ENCODE assay signal across 11 cellular contexts in genomic region chr6:118844915-118845314, GRCh38. TPM values are rescaled to one million over a fixed set of nuclear protein-coding genes. Genes with fewer than 3 reads are reported as not detected.
A peak's percentile ranks its signal among the peaks of the same experiment; 100 is the strongest.
DNase-seq lines count a peak whose midpoint lies in the region; ATAC-seq and TF ChIP-seq lines count a peak whose summit lies in the region.
"Had no signal": no experiment of that assay in that cellular context is flagged by ENCODE, and none has a peak within 500 bp of the region (broad histone marks: within the 10 kb centered on the region; RNA-seq: fewer than 3 reads in every experiment).

No MANE protein-coding gene starts in this region.

- TF ChIP-seq CTCF in CD4-positive, alpha-beta T cell (IDR thresholded peaks at IDR 0.05) = no peak
- no peak for TF ChIP-seq CTCF in transverse colon (IDR thresholded peaks at IDR 0.05)
- no peak for TF ChIP-seq CTCF in SK-N-SH (IDR thresholded peaks at IDR 0.05)
- TF ChIP-seq CTCF in HFFc6 (IDR thresholded peaks at IDR 0.05) = no peak

- POLR2A ChIA-PET in CD4-positive, alpha-beta T cell (lab: Charles Lee) = interaction anchor here (0.8 to 1.0 kb wide), 2 partner anchors 45 to 48 kb away, joined by 3 to 4 read pairs; no protein-coding TSS in a partner anchor
- POLR2A ChIA-PET in SK-N-SH (lab: Yijun Ruan, JAX) = no interaction called here

- no peaks in the 10 kb centered on the region for H3K9me3 ChIP-seq in CD4-positive, alpha-beta T cell (ENCODE audit: control insufficient read depth, low read length)
- H3K9me3 ChIP-seq in Karpas-422 (ENCODE audit: low read length) = no peaks in the 10 kb centered on the region
- H3K9me3 ChIP-seq in transverse colon = no peaks in the 10 kb centered on the region
- H3K9me3 ChIP-seq in SK-N-SH = no peaks in the 10 kb centered on the region
- H3K9me3 ChIP-seq: pancreas had no signal

- no peak overlapping the region for H3K27ac Mint-ChIP-seq in CD4-positive, alpha-beta T cell
- no peak overlapping the region for H3K27ac Mint-ChIP-seq in HFFc6

- H3K4me1 Mint-ChIP-seq in CD4-positive, alpha-beta T cell (ENCODE audit: low read depth) = peaks cover 19% of the 10 kb centered on the region
- peaks cover 9% of the 10 kb centered on the region for H3K4me1 Mint-ChIP-seq in HFFc6 (ENCODE audit: low read depth)

- no peaks in the 10 kb centered on the region for H3K9me2 ChIP-seq in Karpas-422 (replicated peaks; ENCODE audit: insufficient read depth, low read length)
- H3K9me2 ChIP-seq in SK-N-SH = no peaks in the 10 kb centered on the region

- H3K4me1 ChIP-seq in Karpas-422 (ENCODE audit: low read length) (peaks cover 69% of the 10 kb centered on the region), transverse colon (peaks cover 0 to 7% (median 0%) of the 10 kb centered on the region in 4 donors), SK-N-SH (ENCODE audit: control insufficient read depth in 1 of 2, insufficient read depth in 2 of 2, low read depth in 1 of 2, low read length in 1 of 2) (no peaks in the 10 kb centered on the region)
- H3K4me1 ChIP-seq: BLaER1, pancreas had no signal

- in situ Hi-C loops in transverse colon (cut with MboI; ENCODE audit: low pct_ligation_motif_present in 1 of 4, low pct_unique_long_range_greater_than_20kb in 1 of 4, low sequenced_read_pairs in 3 of 4) = no loop called here

- no peaks in the 10 kb centered on the region for H3K27me3 ChIP-seq in CD4-positive, alpha-beta T cell (ENCODE audit: control insufficient read depth, insufficient read depth, low read length)
- H3K27me3 ChIP-seq in Karpas-422 (ENCODE audit: low read length) (no peaks in the 10 kb centered on the region), transverse colon (no peaks in the 10 kb centered on the region), SK-N-SH (ENCODE audit: insufficient read depth) (no peaks in the 10 kb centered on the region)
- H3K27me3 ChIP-seq: BLaER1, pancreas had no signal

- H3K36me3 Mint-ChIP-seq in CD4-positive, alpha-beta T cell (ENCODE audit: low read depth) = peaks cover 16% of the 10 kb centered on the region
- H3K36me3 Mint-ChIP-seq in HFFc6 (ENCODE audit: low read depth) = no peaks in the 10 kb centered on the region

- no peaks in the 10 kb centered on the region for H4K20me1 ChIP-seq in Karpas-422 (ENCODE audit: insufficient read depth, low read depth, low read length)
- no peaks in the 10 kb centered on the region for H4K20me1 ChIP-seq in SK-N-SH (ENCODE audit: insufficient read depth)
- H4K20me1 ChIP-seq: BLaER1 had no signal

- H3K27me3 Mint-ChIP-seq in CD4-positive, alpha-beta T cell = no peaks in the 10 kb centered on the region
- H3K27me3 Mint-ChIP-seq in HFFc6 (ENCODE audit: insufficient read depth) = no peaks in the 10 kb centered on the region

- ATAC-seq in CD4-positive, alpha-beta T cell (ENCODE audit: poor library complexity) = peak; percentile 56
- ATAC-seq in GM18861 (IDR thresholded peaks at IDR 0.05; ENCODE audit: unreplicated experiment) = peak; percentile 60
- peak; percentile 59 for ATAC-seq in HG02623 (IDR thresholded peaks at IDR 0.05; ENCODE audit: unreplicated experiment)
- ATAC-seq: pancreas had no signal

- H3K4me3 ChIP-seq in Karpas-422 (ENCODE audit: low read length) = peak overlapping the region; percentile 54
- no peak overlapping the region for H3K4me3 ChIP-seq in transverse colon
- no peak overlapping the region for H3K4me3 ChIP-seq in SK-N-SH (ENCODE audit: low read depth in 2 of 2, low read length in 1 of 2)
- H3K4me3 ChIP-seq: BLaER1, pancreas had no signal

- H3K36me3 ChIP-seq in Karpas-422 (ENCODE audit: insufficient read depth, low read length) = peaks cover 7% of the 10 kb centered on the region; the same call in 1 of the 2 replicates
- H3K36me3 ChIP-seq in transverse colon = no peaks in the 10 kb centered on the region
- H3K36me3 ChIP-seq in SK-N-SH (replicated peaks in 1 of 2; ENCODE audit: control insufficient read depth in 1 of 2, insufficient read depth in 2 of 2, low read length in 1 of 2) = no peaks in the 10 kb centered on the region
- H3K36me3 ChIP-seq: pancreas had no signal

- TF ChIP-seq RAD21 in SK-N-SH (IDR thresholded peaks at IDR 0.05; ENCODE audit: low read length) = no peak

- peak overlapping the region; percentile 11 for H3K4me3 Mint-ChIP-seq in CD4-positive, alpha-beta T cell
- H3K4me3 Mint-ChIP-seq in HFFc6 = no peak overlapping the region

- intact Hi-C loops in CD4-positive, alpha-beta T cell (cut with DNase I, micrococcal nuclease) = no loop called here
- intact Hi-C loops in transverse colon (cut with DNase I; ENCODE audit: low total_unique reads) = no loop called here

- peak overlapping the region; percentile 71 for H3K9ac ChIP-seq in Karpas-422 (ENCODE audit: low read length)
- H3K9ac ChIP-seq in SK-N-SH = no peak overlapping the region
- H3K9ac ChIP-seq: BLaER1 had no signal

- H3K27ac ChIP-seq in CD4-positive, alpha-beta T cell (ENCODE audit: low read depth, low read length) = no peak overlapping the region
- H3K27ac ChIP-seq in Karpas-422 (ENCODE audit: low read length) (peak overlapping the region; percentile 99), transverse colon (no peak overlapping the region), SK-N-SH (ENCODE audit: low read depth in 2 of 2, low read length in 1 of 2) (no peak overlapping the region)
- H3K27ac ChIP-seq: BLaER1, pancreas had no signal

- 51 to 79% methylated on average over 3 of the region's 3 CpGs for WGBS in transverse colon (ENCODE audit: low coverage in 1 of 2), 2 donors
- WGBS in SK-N-SH (ENCODE audit: low lambda C conversion rate) = 97% methylated on average over 3 of the region's 3 CpGs

- no peaks in the 10 kb centered on the region for H3K9me3 Mint-ChIP-seq in CD4-positive, alpha-beta T cell
- no peaks in the 10 kb centered on the region for H3K9me3 Mint-ChIP-seq in HFFc6

- DNase-seq in CD4-positive, alpha-beta T cell = no peak
- DNase-seq in Karpas-422 (peak; percentile 89), transverse colon (no peak), NCI-H1436 (lab: John Stamatoyannopoulos, UW) (no peak), SK-N-SH (no peak), HFFc6 (no peak)
- DNase-seq: NCI-H226, pancreas had no signal

- CTCF ChIA-PET in CD4-positive, alpha-beta T cell (lab: Charles Lee) = no interaction called here
- CTCF ChIA-PET in SK-N-SH (lab: Yijun Ruan, JAX) = interaction anchor here (0.7 to 0.9 kb wide), 2 partner anchors 44 to 57 kb away, joined by 3 read pairs; no protein-coding TSS in a partner anchor

- H3K4me2 ChIP-seq in Karpas-422 (ENCODE audit: low read depth, low read length, poor library complexity, severe bottlenecking) (peak overlapping the region; percentile 83), SK-N-SH (no peak overlapping the region)
- H3K4me2 ChIP-seq: BLaER1 had no signal

- no peak for TF ChIP-seq POLR2A in transverse colon (IDR thresholded peaks at IDR 0.05)

- TF ChIP-seq EP300 in transverse colon (IDR thresholded peaks at IDR 0.05; ENCODE audit: low read depth) = no peak
- no peak for TF ChIP-seq EP300 in SK-N-SH (IDR thresholded peaks at IDR 0.05; ENCODE audit: borderline replicate concordance in 1 of 2, low read depth in 1 of 2, low read length in 1 of 2)

- no peaks in the 10 kb centered on the region for H3F3A ChIP-seq in SK-N-SH (replicated peaks; ENCODE audit: insufficient read depth)

- H2AFZ ChIP-seq in Karpas-422 (ENCODE audit: low read length) (0 out of 2 replicates have a peak overlapping the region, but pooled peaks have one; percentile 3), SK-N-SH (ENCODE audit: low read depth) (no peak overlapping the region)

- peaks cover 66% of the 10 kb centered on the region for H3K79me2 ChIP-seq in Karpas-422 (ENCODE audit: low read length)
- H3K79me2 ChIP-seq in SK-N-SH (ENCODE audit: insufficient read depth) = no peaks in the 10 kb centered on the region

TF ChIP-seq in SK-N-SH, 30 proteins besides CTCF, POLR2A, EP300 and RAD21 (continues in another document):
- TF ChIP-seq JUND (IDR thresholded peaks at IDR 0.05) (no peak), CHD2 (IDR thresholded peaks at IDR 0.05; ENCODE audit: low read length, partially characterized antibody) (no peak), TAF1 (IDR thresholded peaks at IDR 0.05; ENCODE audit: borderline replicate concordance, low read depth, low read length) (no peak), MXI1 (IDR thresholded peaks at IDR 0.05; ENCODE audit: low read depth, low read length) (no peak), EZH2phosphoT487 (IDR thresholded peaks at IDR 0.05; ENCODE audit: borderline replicate concordance, low read depth) (no peak), YY1 (IDR thresholded peaks at IDR 0.05; ENCODE audit: low read depth) (no peak), FOSL2 (IDR thresholded peaks at IDR 0.05; ENCODE audit: borderline replicate concordance, low read depth) (no peak), REST (IDR thresholded peaks at IDR 0.05; ENCODE audit: low read depth, low read length) (no peak)

RNA-seq across cellular contexts. Expression of gene ASF1A, which starts 49.0 kb away (rescaled TPM):
- total RNA-seq in CD4-positive, alpha-beta T cell = 10 to 100 TPM; 10.7 to 11.9 TPM
- 79.9 and 90.8 TPM in 2 replicates for total RNA-seq in Karpas-422 (2014; rRNA removed; shearing (Covaris generic); ENCODE audit: low replicate concordance)
- 10 to 100 TPM in 1 of 4 donors, 1 to 10 TPM in 1, under 1 TPM in 1, not detected in 1; 0.20 to 10.4 (median 9.7) TPM for total RNA-seq in transverse colon
- polyA plus RNA-seq in SK-N-SH (2012; rRNA removed) = 5.2 and 5.4 TPM in 2 replicates
- 7.6 and 9.1 TPM in 2 replicates for polyA plus RNA-seq in SK-N-SH (2012; cell fraction: cytosol; rRNA removed)
- 1.8 and 4.1 TPM in 2 replicates for polyA plus RNA-seq in SK-N-SH (2012; cell fraction: nucleus; rRNA removed)
- 10 to 100 TPM; 17.3 to 25.9 (median 21.7) TPM for total RNA-seq in HFFc6 (2021; fragmentation: NEBNext Ultra II Directional; extraction: Animal tissue kit (Norgen Biotek cat#: 25700))
